ENCODE assay signal across 9 cellular contexts in genomic region chr7:44735403-44736165, GRCh38. TPM values are rescaled to one million over a fixed set of nuclear protein-coding genes. Genes with fewer than 3 reads are reported as not detected.
DNase-seq lines count a peak whose midpoint lies in the region; ATAC-seq and TF ChIP-seq lines count a peak whose summit lies in the region.
"Had no signal": no experiment of that assay in that cellular context is flagged by ENCODE, and none has a peak within 500 bp of the region (broad histone marks: within the 10 kb centered on the region; RNA-seq: fewer than 3 reads in every experiment).

No MANE protein-coding gene starts in this region.

- no peaks in the 10 kb centered on the region for H3K36me3 Mint-ChIP-seq in activated naive CD4-positive, alpha-beta T cell treated with anti-CD3 and anti-CD28 coated beads, Interleukin-2, amount 50 U/mL, for 24 hours

- no TSS peak for BruUV-seq in IMR-90 (replicated peaks; lab: Mats Ljungman, UMichigan)

- H2AFZ ChIP-seq in IMR-90 (replicated peaks; ENCODE audit: low read length, poor library complexity) = peak overlapping the region; percentile 86

- H3K9me3 ChIP-seq in IMR-90 (ENCODE audit: control insufficient read depth, insufficient read depth, low read length) (no peaks in the 10 kb centered on the region), ascending aorta (no peaks in the 10 kb centered on the region)

- peak overlapping the region; percentile 31 for H3K4me3 Mint-ChIP-seq in activated naive CD4-positive, alpha-beta T cell treated with anti-CD3 and anti-CD28 coated beads, Interleukin-2, amount 50 U/mL, for 24 hours

- intact Hi-C loops in IMR-90 (cut with micrococcal nuclease) = no loop called here
- intact Hi-C loops in ascending aorta (cut with DNase I) = no loop called here

- peak overlapping the region in 1 of 2 experiments; percentile 95 for H4K8ac ChIP-seq in IMR-90 (ENCODE audit: low read depth in 2 of 2, low read length in 2 of 2)

- H3K23ac ChIP-seq in IMR-90 (ENCODE audit: low read depth, low read length) = peak overlapping the region; percentile 94; the same call in 1 of the 2 replicates

- H2AK9ac ChIP-seq in IMR-90 (replicated peaks; ENCODE audit: low read depth, low read length, poor library complexity) = peak overlapping the region; percentile 77

- H4K91ac ChIP-seq in IMR-90 (ENCODE audit: insufficient read depth, low read depth, low read length) = peak overlapping the region; percentile 91

- TF ChIP-seq CTCF in IMR-90 (conservative IDR thresholded peaks at IDR 0.05; ENCODE audit: low read depth, low read length) = 0 out of 2 replicates have a peak, but pooled peaks have one; percentile 17
- no peak for TF ChIP-seq CTCF in ascending aorta (IDR thresholded peaks at IDR 0.05)

- H3K4me1 ChIP-seq in IMR-90 (ENCODE audit: control insufficient read depth, insufficient read depth, low read length) (peaks cover 14% of the 10 kb centered on the region), ascending aorta (no peaks in the 10 kb centered on the region)

- H4K20me1 ChIP-seq in IMR-90 (ENCODE audit: insufficient read depth, low read length) = no peaks in the 10 kb centered on the region

- H3K27ac Mint-ChIP-seq in activated naive CD4-positive, alpha-beta T cell treated with anti-CD3 and anti-CD28 coated beads, Interleukin-2, amount 50 U/mL, for 24 hours = peak overlapping the region; percentile 94

- H3K4me1 Mint-ChIP-seq in activated naive CD4-positive, alpha-beta T cell treated with anti-CD3 and anti-CD28 coated beads, Interleukin-2, amount 50 U/mL, for 24 hours = peaks cover 16% of the 10 kb centered on the region

- in situ Hi-C loops in IMR-90 (cut with MboI; ENCODE audit: low sequenced_read_pairs) = no loop called here

- H3K4ac ChIP-seq in IMR-90 (ENCODE audit: low read depth, low read length) = peak overlapping the region; percentile 95

- peaks cover 0 to 9% of the 10 kb centered on the region in 2 experiments; a peak in 2 of 4 replicates for H3K79me1 ChIP-seq in IMR-90 (ENCODE audit: low read depth in 1 of 2, low read length in 2 of 2)

- H3K27ac ChIP-seq in IMR-90 (ENCODE audit: insufficient read depth, low read length) (peak overlapping the region; percentile 99), ascending aorta (no peak overlapping the region)
- H3K27ac ChIP-seq: KMS-11 had no signal

- H3K18ac ChIP-seq in IMR-90 (ENCODE audit: low read depth, low read length) = peak overlapping the region; percentile 88; the same call in 1 of the 2 replicates

- H3K4me3 ChIP-seq in IMR-90 (ENCODE audit: insufficient read depth, low read depth, low read length) (no peak overlapping the region), ascending aorta (no peak overlapping the region)

- peaks cover 14% of the 10 kb centered on the region for H3K9me1 ChIP-seq in IMR-90 (ENCODE audit: insufficient read depth, low read length)

- H3K4me2 ChIP-seq in IMR-90 (ENCODE audit: low read depth, low read length) = peak overlapping the region; percentile 81
- H3K4me2 ChIP-seq: KMS-11 had no signal

- no peaks in the 10 kb centered on the region for H3K9me3 Mint-ChIP-seq in activated naive CD4-positive, alpha-beta T cell treated with anti-CD3 and anti-CD28 coated beads, Interleukin-2, amount 50 U/mL, for 24 hours

- H3K9ac ChIP-seq in IMR-90 (ENCODE audit: low read depth, low read length) = no peak overlapping the region; the same call in 1 of the 2 replicates
- H3K9ac ChIP-seq: KMS-11 had no signal

- H3K36me3 ChIP-seq in IMR-90 (ENCODE audit: control insufficient read depth, insufficient read depth, low read length) = no peaks in the 10 kb centered on the region
- no peaks in the 10 kb centered on the region for H3K36me3 ChIP-seq in ascending aorta

- H2AK5ac ChIP-seq in IMR-90 (ENCODE audit: low read depth, low read length) = peak overlapping the region; percentile 93

- peak overlapping the region; percentile 98; the same call in 2 of the 3 replicates for H2BK15ac ChIP-seq in IMR-90 (ENCODE audit: low read depth, low read length)

- peak; percentile 68 for ATAC-seq in GM18502 (IDR thresholded peaks at IDR 0.05; ENCODE audit: poor library complexity, unreplicated experiment)
- peak; percentile 80 for ATAC-seq in IMR-90 (ENCODE audit: low read depth)
- ATAC-seq in HG03469 (IDR thresholded peaks at IDR 0.05; ENCODE audit: unreplicated experiment) = no peak

- H3K27me3 ChIP-seq in IMR-90 (ENCODE audit: control insufficient read depth, insufficient read depth, low read length) (no peaks in the 10 kb centered on the region), ascending aorta (no peaks in the 10 kb centered on the region)

- TF ChIP-seq RAD21 in IMR-90 (IDR thresholded peaks at IDR 0.05; ENCODE audit: low read length) = peak; percentile 32

- peak overlapping the region; percentile 100 for H2BK5ac ChIP-seq in IMR-90 (ENCODE audit: low read depth, low read length, poor library complexity, severe bottlenecking)

- peak overlapping the region; percentile 85; the same call in 1 of the 2 replicates for H4K5ac ChIP-seq in IMR-90 (ENCODE audit: low read depth, low read length)

- POLR2A ChIA-PET in IMR-90 (lab: Charles Lee; ENCODE audit: unreplicated experiment) = interaction anchor here (0.5 kb wide), 1 partner anchor 13 kb away, joined by 5 read pairs; the partner anchor contains the start of gene ZMIZ2

- CTCF ChIA-PET in IMR-90 (lab: Yijun Ruan, JAX) = no interaction called here

- peak overlapping the region; percentile 80 for H3K14ac ChIP-seq in IMR-90 (replicated peaks; ENCODE audit: low read depth, low read length)

- peak; percentile 99 for DNase-seq in IMR-90
- peak; percentile 97 for DNase-seq in non-pigmented ciliary epithelial cell (ENCODE audit: low read depth)
- no peak for DNase-seq in DMS 273 (lab: John Stamatoyannopoulos, UW; ENCODE audit: unreplicated experiment)
- DNase-seq in ascending aorta (ENCODE audit: low spot score in 2 of 2) = no peak
- DNase-seq in medulla oblongata (ENCODE audit: extremely low spot score) = no peak

- peak overlapping the region; percentile 99 for H2BK20ac ChIP-seq in IMR-90 (ENCODE audit: low read depth, low read length)

- H3K56ac ChIP-seq in IMR-90 (ENCODE audit: extremely low read depth, insufficient read depth, low read length) = peak overlapping the region; percentile 89

- TF ChIP-seq POLR2A in IMR-90 (IDR thresholded peaks at IDR 0.05; ENCODE audit: low read depth, low read length) = 0 out of 2 replicates have a peak, but pooled peaks have one; percentile 36

- peak overlapping the region; percentile 93 for H2BK120ac ChIP-seq in IMR-90 (ENCODE audit: low read depth, low read length)

- no CpG with 5 or more reads among the region's 5 CpGs for WGBS in IMR-90 (ENCODE audit: extremely low coverage in 2 of 2, insufficient read length in 1 of 2), 2 experiments

- H3K27me3 Mint-ChIP-seq in activated naive CD4-positive, alpha-beta T cell treated with anti-CD3 and anti-CD28 coated beads, Interleukin-2, amount 50 U/mL, for 24 hours = no peaks in the 10 kb centered on the region

- dilution Hi-C loops in IMR-90 (cut with HindIII; ENCODE audit: low sequenced_read_pairs, unreplicated experiment) = no loop called here

TF ChIP-seq in IMR-90, 13 proteins besides CTCF, POLR2A, EP300 and RAD21:
- TF ChIP-seq RCOR1 (IDR thresholded peaks at IDR 0.05; ENCODE audit: insufficient replicate concordance, low read length) (peak; percentile 87), ELK1 (IDR thresholded peaks at IDR 0.05; ENCODE audit: borderline replicate concordance, low read depth, low read length) (no peak), BHLHE40 (IDR thresholded peaks at IDR 0.05; ENCODE audit: low read depth, low read length) (peak; percentile 60; the same call in 1 of the 2 replicates), CEBPB (IDR thresholded peaks at IDR 0.05; ENCODE audit: low read depth, low read length) (0 out of 2 replicates have a peak, but pooled peaks have one; percentile 18), CHD1 (IDR thresholded peaks at IDR 0.05; ENCODE audit: low read depth, low read length) (no peak), NFE2L2 (IDR thresholded peaks at IDR 0.05; ENCODE audit: low read depth, low read length) (peak; percentile 24; the same call in 1 of the 2 replicates), MAFK (IDR thresholded peaks at IDR 0.05; ENCODE audit: low read depth, low read length) (no peak), FOS (IDR thresholded peaks at IDR 0.05; ENCODE audit: low read depth, low read length) (peak; percentile 96), USF2 (IDR thresholded peaks at IDR 0.05; ENCODE audit: low read depth, low read length) (no peak), SMC3 (IDR thresholded peaks at IDR 0.05; ENCODE audit: low read depth, low read length) (no peak), MXI1 (IDR thresholded peaks at IDR 0.05; ENCODE audit: borderline replicate concordance, low read depth, low read length) (no peak), RFX5 (IDR thresholded peaks at IDR 0.05; ENCODE audit: low read depth, low read length) (no peak), MAZ (IDR thresholded peaks at IDR 0.05; ENCODE audit: borderline replicate concordance, low read depth, low read length) (peak; percentile 21; the same call in 1 of the 2 replicates)

RNA-seq across cellular contexts. Expression of gene ZMIZ2, which starts 13.1 kb away (rescaled TPM):
- total RNA-seq in IMR-90 (2012; rRNA removed) (2.8 and 3.0 TPM in 2 replicates), ascending aorta (75.5 TPM)
- polyA plus RNA-seq in IMR-90 (2012; rRNA removed) = 22.9 and 24.0 TPM in 2 replicates
- polyA plus RNA-seq in IMR-90 (2012; cell fraction: cytosol; rRNA removed) = 6.2 and 11.7 TPM in 2 replicates
- polyA plus RNA-seq in IMR-90 (2012; cell fraction: nucleus; rRNA removed; ENCODE audit: low replicate concordance) = 98.7 and 169 TPM in 2 replicates

Comparison
In these comparisons a context has a peak if more than half of its experiments do, and no peak if none do; other contexts are left out.
1. DNase-seq: peak in IMR-90 (single experiment) and non-pigmented ciliary epithelial cell (single experiment); none in DMS 273 (single experiment), ascending aorta (0 of 2) and medulla oblongata (single experiment).
2. RNA of gene ZMIZ2, which starts 13.1 kb away (total RNA-seq): 75.5 TPM in ascending aorta (single experiment); 2.8 to 3.0 TPM in IMR-90; every median in the first group is over 10 times any median in the second.